ENCODE assay signal across 16 cellular contexts in the genomic region with DNA sequence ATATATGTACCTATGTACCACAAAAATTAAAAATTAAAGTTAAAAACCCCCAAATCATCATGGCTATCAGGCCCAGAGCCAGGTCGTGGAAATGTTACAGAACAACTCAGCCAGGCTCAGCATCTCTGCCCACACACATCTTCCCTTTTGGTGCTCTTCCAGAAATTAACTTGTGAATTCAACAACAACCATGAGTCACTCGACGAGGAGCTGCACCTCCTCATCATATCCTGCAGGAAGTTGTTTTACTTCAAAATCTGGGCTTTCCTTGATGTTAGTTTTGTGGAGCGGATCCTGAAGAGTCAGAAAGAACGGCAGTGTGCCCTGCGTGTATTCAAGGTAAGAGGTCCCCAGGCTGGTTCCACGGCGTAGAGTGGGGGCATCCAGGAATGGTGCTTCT. TPM values are rescaled to one million over a fixed set of nuclear protein-coding genes. Genes with fewer than 3 reads are reported as not detected.
DNase-seq lines count a peak whose midpoint lies in the region; ATAC-seq, FAIRE-seq and TF ChIP-seq lines count a peak whose summit lies in the region.
"Had no signal": no experiment of that assay in that cellular context is flagged by ENCODE, and none has a peak within 500 bp of the region (broad histone marks: within the 10 kb centered on the region; RNA-seq: fewer than 3 reads in every experiment).

No MANE protein-coding gene starts in this region.

- H3K4me3 ChIP-seq in keratinocyte (ENCODE audit: control insufficient read depth in 2 of 3, extremely low read depth in 1 of 3, insufficient read depth in 2 of 3, low read depth in 1 of 3, low read length in 3 of 3) = peak overlapping the region; percentile 26 to 68 (median 59)
- no peak overlapping the region for H3K4me3 ChIP-seq in esophagus muscularis mucosa
- H3K4me3 ChIP-seq: pancreas had no signal

- no peaks in the 10 kb centered on the region for H3K9me1 ChIP-seq in keratinocyte (ENCODE audit: control insufficient read depth, extremely low read depth, insufficient read depth, low read length)

- H3K36me3 ChIP-seq in keratinocyte (ENCODE audit: control insufficient read depth in 2 of 2, extremely low read depth in 1 of 2, insufficient read depth in 2 of 2, low read length in 2 of 2) (no peaks in the 10 kb centered on the region), esophagus muscularis mucosa (no peaks in the 10 kb centered on the region)
- H3K36me3 ChIP-seq: pancreas had no signal

- FAIRE-seq in keratinocyte (lab: Jason Lieb, UNC) = peak; percentile 86
- FAIRE-seq: pancreas had no signal

- no peak for ATAC-seq in GM19328 (IDR thresholded peaks at IDR 0.05; ENCODE audit: unreplicated experiment)
- ATAC-seq: pancreas had no signal

- no peaks in the 10 kb centered on the region for H4K20me1 ChIP-seq in keratinocyte (ENCODE audit: control insufficient read depth, extremely low read depth, insufficient read depth, low read length)

- intact Hi-C loops in esophagus muscularis mucosa (cut with DNase I) = no loop called here

- peak overlapping the region; percentile 88 for H3K4me2 ChIP-seq in keratinocyte (ENCODE audit: control insufficient read depth, extremely low read depth, insufficient read depth, low read depth, low read length)

- H3K27ac ChIP-seq in keratinocyte (ENCODE audit: control insufficient read depth, insufficient read depth, low read length) (peak overlapping the region; percentile 54), esophagus muscularis mucosa (replicated peaks in 1 of 4) (no peak overlapping the region)
- H3K27ac ChIP-seq: pancreas had no signal

- peak overlapping the region; percentile 52 for H3K9ac ChIP-seq in keratinocyte (ENCODE audit: control insufficient read depth, extremely low read depth, insufficient read depth, low read length)

- H3K9me3 ChIP-seq in keratinocyte (ENCODE audit: control insufficient read depth, low read depth, low read length) (no peaks in the 10 kb centered on the region), esophagus muscularis mucosa (peaks cover 0 to 15% (median 3%) of the 10 kb centered on the region in 4 donors)
- H3K9me3 ChIP-seq: pancreas had no signal

- peaks cover 24% of the 10 kb centered on the region for H3K4me1 ChIP-seq in keratinocyte (ENCODE audit: control insufficient read depth, extremely low read depth, insufficient read depth, low read length)
- H3K4me1 ChIP-seq in esophagus muscularis mucosa = no peaks in the 10 kb centered on the region
- H3K4me1 ChIP-seq: pancreas had no signal

- dilution Hi-C loops in keratinocyte (cut with MboI; ENCODE audit: extremely low pct_ligation_motif_present, low sequenced_read_pairs) = no loop called here

- TF ChIP-seq POLR2A in esophagus muscularis mucosa (IDR thresholded peaks at IDR 0.05; ENCODE audit: low read depth) = no peak

- peak; percentile 77 for DNase-seq in AG08395 (ENCODE audit: low spot score)
- peak; percentile 80 for DNase-seq in HT1080 (ENCODE audit: low read depth)
- peak; percentile 92 for DNase-seq in dermis blood vessel endothelial cell
- DNase-seq in keratinocyte (ENCODE audit: low read depth, low spot score) = no peak
- DNase-seq in RPMI8226 = no peak
- DNase-seq in esophagus muscularis mucosa (ENCODE audit: extremely low spot score) = no peak
- no peak for DNase-seq in SKM-1 (lab: John Stamatoyannopoulos, UW; ENCODE audit: unreplicated experiment)
- DNase-seq: activated T-cell treated with anti-CD3 and anti-CD28 coated beads for 4 hours; effector CD4-positive, alpha-beta T cell; mesendoderm; NCI-H1417 treated with DMSO at 0.1 percent for 48 hours; NCI-H69; pancreas had no signal

- H3K27me3 ChIP-seq in keratinocyte (ENCODE audit: control insufficient read depth, extremely low read depth, insufficient read depth, low read length) = no peaks in the 10 kb centered on the region
- peaks cover 0 to 18% (median 0%) of the 10 kb centered on the region in 4 donors for H3K27me3 ChIP-seq in esophagus muscularis mucosa

- H2AFZ ChIP-seq in keratinocyte (ENCODE audit: control insufficient read depth, low read length) = peak overlapping the region; percentile 83

- TF ChIP-seq CTCF in keratinocyte (optimal IDR thresholded peaks at IDR 0.05 in 1 of 3, IDR thresholded peaks at IDR 0.05 in 1 of 3, conservative IDR thresholded peaks at IDR 0.05 in 1 of 3; ENCODE audit: extremely low read depth in 1 of 3, insufficient read depth in 2 of 3, low read length in 3 of 3) (peak in 1 of 3 experiments; percentile 13), esophagus muscularis mucosa (IDR thresholded peaks at IDR 0.05) (no peak)

- H3K79me2 ChIP-seq in keratinocyte (ENCODE audit: control insufficient read depth, insufficient read depth, low read length) = no peaks in the 10 kb centered on the region

- no peak for TF ChIP-seq EP300 in esophagus muscularis mucosa (IDR thresholded peaks at IDR 0.05)

- 70% methylated on average over 8 of the region's 8 CpGs for WGBS in esophagus muscularis mucosa

RNA-seq across cellular contexts. Expression of a gene that starts 10.6 kb away (rescaled TPM):
- not detected in 2 replicates for total RNA-seq in HT1080 (2014; rRNA removed; shearing (Covaris generic))
- polyA plus RNA-seq in HT1080 (2015; cell fraction: cytosol; rRNA removed) = 0.42 TPM in 1 of 2 replicates, not detected in the other
- 0.23 TPM in 1 of 2 replicates, not detected in the other for polyA plus RNA-seq in HT1080 (2015; cell fraction: nucleus; rRNA removed)
- 3.7 and 4.3 TPM in 2 replicates for total RNA-seq in dermis blood vessel endothelial cell
- polyA plus RNA-seq in keratinocyte = 1.9 to 3.3 TPM (median 2.5 TPM) in 3 replicates
- polyA plus RNA-seq in keratinocyte (2011; ENCODE audit: low read depth) = 0.61 TPM
- polyA plus RNA-seq in keratinocyte (2011; cell fraction: cytosol; rRNA removed) = 1.5 and 2.4 TPM in 2 replicates
- polyA plus RNA-seq in keratinocyte (2011; cell fraction: nucleus; rRNA removed) = 3.9 and 4.4 TPM in 2 replicates
- polyA plus RNA-seq in keratinocyte (2012; ENCODE audit: low replicate concordance) = 0.27 and 1.1 TPM in 2 replicates
- 0.92 to 2.1 TPM in 2 of 3 replicates, not detected in the other for polyA minus RNA-seq in keratinocyte
- not detected for polyA minus RNA-seq in keratinocyte (2011; cell fraction: cytosol; rRNA and poly(A)+ RNA removed)
- polyA minus RNA-seq in keratinocyte (2011; cell fraction: nucleus; rRNA and poly(A)+ RNA removed) = 1.5 and 1.9 TPM in 2 replicates
- total RNA-seq in esophagus muscularis mucosa = under 1 TPM in 2 of 4 donors, not detected in 2; 0.33 to 0.83 TPM

RNA-seq across cellular contexts. Expression of a gene that starts 30.8 kb away (rescaled TPM):
- total RNA-seq in HT1080 (2014; rRNA removed; shearing (Covaris generic)) = not detected in 2 replicates
- 0.10 and 0.29 TPM in 2 replicates for polyA plus RNA-seq in HT1080 (2015; cell fraction: cytosol; rRNA removed)
- 1.1 and 1.2 TPM in 2 replicates for polyA plus RNA-seq in HT1080 (2015; cell fraction: nucleus; rRNA removed)
- 9.8 and 13.3 TPM in 2 replicates for total RNA-seq in dermis blood vessel endothelial cell
- 5.6 to 10.6 TPM (median 8.9 TPM) in 3 replicates for polyA plus RNA-seq in keratinocyte
- 0.10 TPM for polyA plus RNA-seq in keratinocyte (2011; ENCODE audit: low read depth)
- 4.4 and 4.7 TPM in 2 replicates for polyA plus RNA-seq in keratinocyte (2011; cell fraction: cytosol; rRNA removed)
- 21.9 and 25.1 TPM in 2 replicates for polyA plus RNA-seq in keratinocyte (2011; cell fraction: nucleus; rRNA removed)
- polyA plus RNA-seq in keratinocyte (2012; ENCODE audit: low replicate concordance) = 0.18 and 22.5 TPM in 2 replicates
- polyA minus RNA-seq in keratinocyte = 23.2 to 78.4 TPM (median 28.7 TPM) in 3 replicates
- polyA minus RNA-seq in keratinocyte (2011; cell fraction: cytosol; rRNA and poly(A)+ RNA removed) = 8.1 TPM
- 12.0 and 19.1 TPM in 2 replicates for polyA minus RNA-seq in keratinocyte (2011; cell fraction: nucleus; rRNA and poly(A)+ RNA removed)
- total RNA-seq in esophagus muscularis mucosa = 10 to 100 TPM; 11.1 to 35.3 (median 15.9) TPM

RNA-seq across cellular contexts. Expression of a gene that starts 44.9 kb away (rescaled TPM):
- not detected in 2 replicates for total RNA-seq in HT1080 (2014; rRNA removed; shearing (Covaris generic))
- not detected in 2 replicates for polyA plus RNA-seq in HT1080 (2015; cell fraction: cytosol; rRNA removed)
- polyA plus RNA-seq in HT1080 (2015; cell fraction: nucleus; rRNA removed) = not detected in 2 replicates
- total RNA-seq in dermis blood vessel endothelial cell = not detected in 2 replicates
- not detected in 3 replicates for polyA plus RNA-seq in keratinocyte
- polyA plus RNA-seq in keratinocyte (2011; ENCODE audit: low read depth) = not detected
- polyA plus RNA-seq in keratinocyte (2011; cell fraction: cytosol; rRNA removed) = not detected in 2 replicates
- not detected in 2 replicates for polyA plus RNA-seq in keratinocyte (2011; cell fraction: nucleus; rRNA removed)
- not detected in 2 replicates for polyA plus RNA-seq in keratinocyte (2012; ENCODE audit: low replicate concordance)
- polyA minus RNA-seq in keratinocyte = not detected in 3 replicates
- not detected for polyA minus RNA-seq in keratinocyte (2011; cell fraction: cytosol; rRNA and poly(A)+ RNA removed)
- polyA minus RNA-seq in keratinocyte (2011; cell fraction: nucleus; rRNA and poly(A)+ RNA removed) = not detected in 2 replicates
- not detected for total RNA-seq in esophagus muscularis mucosa
- total RNA-seq: urinary bladder had no signal
- polyA plus RNA-seq: adipose tissue, urinary bladder had no signal

Comparison
In these comparisons a context has a peak if more than half of its experiments do, and no peak if none do; other contexts are left out.
1. DNase-seq: peak in AG08395 (single experiment), HT1080 (single experiment) and dermis blood vessel endothelial cell (single experiment); none in keratinocyte (single experiment), RPMI8226 (single experiment), esophagus muscularis mucosa (single experiment) and SKM-1 (single experiment).
2. H3K4me3 ChIP-seq: peak in keratinocyte (3 of 3); none in esophagus muscularis mucosa (0 of 4).
3. RNA of a gene that starts 30.8 kb away (total RNA-seq): 11.1 to 35.3 TPM in esophagus muscularis mucosa and 9.8 to 13.3 TPM in dermis blood vessel endothelial cell; not detected in HT1080; every median in the first group is over 10 times any median in the second.